In genomic region chr11:133934096-133934495, GRCh38 we compare ENCODE assay signal across 16 cellular contexts. TPM values are rescaled to one million over a fixed set of nuclear protein-coding genes. Genes with fewer than 3 reads are reported as not detected.
"Had no signal": no experiment of that assay in that cellular context is flagged by ENCODE, and none has a peak within 500 bp of the region (broad histone marks: within the 10 kb centered on the region; RNA-seq: fewer than 3 reads in every experiment).

No MANE protein-coding gene starts in this region.

- H3K4me3 ChIP-seq: neural progenitor cell, upper lobe of left lung had no signal

- H3K27me3 ChIP-seq: neural progenitor cell, upper lobe of left lung had no signal

- H3K4me1 ChIP-seq: neural progenitor cell, upper lobe of left lung had no signal

- ATAC-seq: activated CD8-positive, alpha-beta T cell treated with anti-CD3 and anti-CD28 coated beads, Interleukin-2, amount 10 ng/mL, durations not matched to agents 7 days and 5 days had no signal

- H3K36me3 ChIP-seq: neural progenitor cell, upper lobe of left lung had no signal

- H3K36me3 Mint-ChIP-seq: memory B cell had no signal

- H3K4me3 Mint-ChIP-seq: activated B cell treated with CpG ODN at 0.5 μM for 24 hours; activated CD8-positive, alpha-beta T cell treated with anti-CD3 and anti-CD28 coated beads, Interleukin-2, amount 10 ng/mL, durations not matched to agents 7 days and 5 days; activated naive CD4-positive, alpha-beta T cell treated with anti-CD3 and anti-CD28 coated beads for 36 hours; activated T-helper 17 cell treated with anti-CD3 and anti-CD28 coated beads, Interleukin-2, amount 50 U/mL, for 72 hours; memory B cell; neural progenitor cell; T-helper 1 cell treated with Interleukin-12 subunit alpha and Interleukin-12 subunit beta and Interleukin-4 antibody, amounts not matched to agents 30 μg/mL and 1 μg/mL, for 36 hours had no signal

- H3K4me1 Mint-ChIP-seq: activated B cell treated with CpG ODN at 0.5 μM for 24 hours, memory B cell had no signal

- H3K27ac ChIP-seq: neural progenitor cell, upper lobe of left lung had no signal

- H3K27me3 Mint-ChIP-seq: activated B cell treated with CpG ODN at 0.5 μM for 24 hours; activated T-helper 17 cell treated with anti-CD3 and anti-CD28 coated beads, Interleukin-2, amount 50 U/mL, for 72 hours; memory B cell; progenitor cell of endocrine pancreas had no signal

- H3K9me3 ChIP-seq: upper lobe of left lung had no signal

- H3K9me3 Mint-ChIP-seq: activated B cell treated with CpG ODN at 0.5 μM for 24 hours; activated naive CD4-positive, alpha-beta T cell treated with anti-CD3 and anti-CD28 coated beads for 36 hours; activated T-helper 17 cell treated with anti-CD3 and anti-CD28 coated beads, Interleukin-2, amount 50 U/mL, for 72 hours; brain; memory B cell; neural progenitor cell; T-helper 1 cell treated with Interleukin-12 subunit alpha and Interleukin-12 subunit beta and Interleukin-4 antibody, amounts not matched to agents 30 μg/mL and 1 μg/mL, for 36 hours had no signal

- DNase-seq: activated B cell treated with CpG ODN at 0.5 μM for 24 hours; activated CD4-positive, alpha-beta T cell treated with anti-CD3 and anti-CD28 coated beads, Interleukin-2, amount 50 U/mL, for 1 hour; activated CD8-positive, alpha-beta T cell treated with anti-CD3 and anti-CD28 coated beads, Interleukin-2, amount 10 ng/mL, durations not matched to agents 7 days and 5 days; activated naive CD4-positive, alpha-beta T cell treated with anti-CD3 and anti-CD28 coated beads for 36 hours; effector memory CD4-positive, alpha-beta T cell; stimulated activated CD4-positive, alpha-beta T cell treated with anti-CD3 and anti-CD28 coated beads, Interleukin-2, amount 100 ng/mL, for 48 hours; stimulated activated naive CD4-positive, alpha-beta T cell treated with Interleukin-2 at 50 U/mL for 16 hours; T1000; upper lobe of left lung had no signal

- H3K27ac Mint-ChIP-seq: activated B cell treated with CpG ODN at 0.5 μM for 24 hours; activated naive CD4-positive, alpha-beta T cell treated with anti-CD3 and anti-CD28 coated beads for 36 hours; memory B cell; progenitor cell of endocrine pancreas had no signal

RNA-seq across cellular contexts. Expression of gene IGSF9B, which starts 22.7 kb away (rescaled TPM):
- total RNA-seq: dermis microvascular lymphatic vessel endothelial cell had no signal
